In genomic region chr1:109493805-109494539, GRCh38 we compare ENCODE assay signal across 8 cellular contexts. TPM values are rescaled to one million over a fixed set of nuclear protein-coding genes. Genes with fewer than 3 reads are reported as not detected.
DNase-seq lines count a peak whose midpoint lies in the region; ATAC-seq and TF ChIP-seq lines count a peak whose summit lies in the region.

Gene CYB561D1, plus strand, starts transcription at chr1:109494094. Its CDS starts 46 bp downstream, at chr1:109494140.

- H4K12ac ChIP-seq in trophoblast cell (ENCODE audit: low read depth, low read length): peak within 1 kb of the TSS; percentile 90

- H2BK12ac ChIP-seq in trophoblast cell (ENCODE audit: low read length): no peak within 1 kb of the TSS

- peak within 1 kb of the TSS; percentile 81 for H3K4me3 ChIP-seq in MM.1S (ENCODE audit: low read length)
- peak within 1 kb of the TSS; percentile 99 for H3K4me3 ChIP-seq in trophoblast cell (ENCODE audit: low read depth, low read length)
- H3K4me3 ChIP-seq in transverse colon: peak within 1 kb of the TSS; percentile 60 to 95 (median 68)

- peak within 1 kb of the TSS; percentile 96 for H3K18ac ChIP-seq in trophoblast cell (ENCODE audit: low read length)

- no peak for TF ChIP-seq EP300 in transverse colon (IDR thresholded peaks at IDR 0.05; ENCODE audit: low read depth)

- intact Hi-C loops in Right ventricle myocardium inferior (cut with DNase I) (loop anchor here (2.0 kb wide), 1 partner anchor 39 kb away; no protein-coding TSS in a partner anchor), transverse colon (cut with DNase I; ENCODE audit: low total_unique reads) (no loop called here)

- peak; percentile 81 for TF ChIP-seq POLR2A in transverse colon (IDR thresholded peaks at IDR 0.05)

- H3K4ac ChIP-seq in trophoblast cell (ENCODE audit: low read depth, low read length): peak within 1 kb of the TSS; percentile 64

- H3K27ac ChIP-seq in MM.1S (ENCODE audit: low read length) (peak within 1 kb of the TSS; percentile 33; the same call in 1 of the 2 replicates), trophoblast cell (ENCODE audit: low read depth, low read length) (peak within 1 kb of the TSS; percentile 84), transverse colon (peak within 1 kb of the TSS; percentile 81 to 90 (median 86))

- no peaks in the 10 kb centered on the region for H3K36me3 ChIP-seq in MM.1S (replicated peaks; ENCODE audit: insufficient read depth, low read length)
- peaks cover 21 to 28% of the 10 kb centered on the region in 2 experiments for H3K36me3 ChIP-seq in trophoblast cell (ENCODE audit: control insufficient read depth in 1 of 2, insufficient read depth in 2 of 2, low read length in 2 of 2)
- H3K36me3 ChIP-seq in transverse colon: no peaks in the 10 kb centered on the region

- POLR2A ChIA-PET in GM10248 (lab: Yijun Ruan, JAX): interaction anchor here (1.1 to 1.2 kb wide), 2 partner anchors 38 to 41 kb away, joined by 3 to 5 read pairs; no protein-coding TSS in a partner anchor

- H3K14ac ChIP-seq in trophoblast cell (ENCODE audit: low read length): peak within 1 kb of the TSS; percentile 95

- H2AFZ ChIP-seq in MM.1S (ENCODE audit: low read length): peak within 1 kb of the TSS; percentile 66
- H2AFZ ChIP-seq in trophoblast cell (ENCODE audit: insufficient read depth, low read length, poor library complexity): peak within 1 kb of the TSS; percentile 80

- H3K9me3 ChIP-seq in MM.1S (replicated peaks; ENCODE audit: insufficient read depth, low read length) (no peaks in the 10 kb centered on the region), trophoblast cell (ENCODE audit: insufficient read depth, low read depth, low read length) (no peaks in the 10 kb centered on the region), transverse colon (no peaks in the 10 kb centered on the region)

- no peaks in the 10 kb centered on the region for H3K36me3 Mint-ChIP-seq in activated naive CD8-positive, alpha-beta T cell

- no peaks in the 10 kb centered on the region for H3K9me3 Mint-ChIP-seq in activated naive CD8-positive, alpha-beta T cell (ENCODE audit: low read depth)

- no peaks in the 10 kb centered on the region for H3F3A ChIP-seq in MM.1S (ENCODE audit: insufficient read depth, low read length)

- peak within 1 kb of the TSS; percentile 87 for H2BK5ac ChIP-seq in trophoblast cell (ENCODE audit: low read depth, low read length, poor library complexity)

- WGBS in trophoblast cell (ENCODE audit: extremely low coverage, insufficient coverage, insufficient read length): no CpG with 5 or more reads among the region's 44 CpGs
- WGBS in transverse colon (ENCODE audit: low coverage in 1 of 2), 2 donors: 0% methylated on average over 42 of the region's 44 CpGs; no CpG with 5 or more reads in 1 of the 2 donors

- TF ChIP-seq CTCF in GM10248 (IDR thresholded peaks at IDR 0.05; ENCODE audit: control extremely low read depth, extremely low read depth, low read depth, missing control alignments) (peak; percentile 74), MM.1S (IDR thresholded peaks at IDR 0.05; ENCODE audit: low read length) (peak; percentile 71), transverse colon (IDR thresholded peaks at IDR 0.05) (peak; percentile 87 to 97 (median 95))

- no peak within 1 kb of the TSS for H3K23ac ChIP-seq in trophoblast cell (ENCODE audit: low read length)

- ATAC-seq in SK-N-SH treated with all-trans-retinoic acid at 6 μM for 48 hours (peak; percentile 94), Right ventricle myocardium inferior (peak; percentile 93)

- H3K79me2 ChIP-seq in MM.1S (ENCODE audit: low read length): peaks cover 3% of the 10 kb centered on the region; the same call in 1 of the 2 replicates
- peaks cover 4% of the 10 kb centered on the region for H3K79me2 ChIP-seq in trophoblast cell (ENCODE audit: control insufficient read depth, insufficient read depth, low read length, poor library complexity)

- peaks cover 3% of the 10 kb centered on the region for H3K79me1 ChIP-seq in trophoblast cell (ENCODE audit: low read length)

- peak within 1 kb of the TSS; percentile 44 for H2AK5ac ChIP-seq in trophoblast cell (ENCODE audit: low read length)

- peak; percentile 94 for DNase-seq in GM10248 (ENCODE audit: extremely low spot score)
- DNase-seq in HCEC 1CT: peak; percentile 78
- peak; percentile 74 for DNase-seq in MM.1S
- peak; percentile 94 for DNase-seq in Right ventricle myocardium inferior (ENCODE audit: missing footprints)
- DNase-seq in trophoblast cell: peak; percentile 92 to 96
- DNase-seq in transverse colon: peak; percentile 90

- H3K4me3 Mint-ChIP-seq in activated naive CD8-positive, alpha-beta T cell: peak within 1 kb of the TSS; percentile 95

- peak within 1 kb of the TSS; percentile 39; the same call in 1 of the 2 replicates for H3K9ac ChIP-seq in MM.1S (ENCODE audit: low read length)
- peak within 1 kb of the TSS; percentile 89 for H3K9ac ChIP-seq in trophoblast cell (ENCODE audit: low read length)

- peak within 1 kb of the TSS; percentile 68 for H2BK120ac ChIP-seq in trophoblast cell (ENCODE audit: insufficient read depth, low read length, poor library complexity)

- peak within 1 kb of the TSS; percentile 87 for H3K27ac Mint-ChIP-seq in activated naive CD8-positive, alpha-beta T cell

- CTCF ChIA-PET in GM10248 (lab: Yijun Ruan, JAX): interaction anchor here (0.6 to 43.8 kb wide), 27 partner anchors 10 to 526 kb away, joined by 3 to 1898 read pairs (median 4); partner anchors contain the start of genes AMIGO1, ATXN7L2, GPR61 and GSTM4

- no peaks in the 10 kb centered on the region for H3K27me3 ChIP-seq in MM.1S (replicated peaks; ENCODE audit: insufficient read depth, low read length)
- H3K27me3 ChIP-seq in trophoblast cell (ENCODE audit: insufficient read depth, low read length): no peaks in the 10 kb centered on the region
- H3K27me3 ChIP-seq in transverse colon: no peaks in the 10 kb centered on the region

- no peaks in the 10 kb centered on the region for H3K27me3 Mint-ChIP-seq in activated naive CD8-positive, alpha-beta T cell

- H4K20me1 ChIP-seq in MM.1S (ENCODE audit: insufficient read depth, low read length): no peaks in the 10 kb centered on the region

- H4K91ac ChIP-seq in trophoblast cell (ENCODE audit: low read depth, low read length): peak within 1 kb of the TSS; percentile 93

- H3K9me2 ChIP-seq in MM.1S (replicated peaks; ENCODE audit: insufficient read depth, low read length): no peaks in the 10 kb centered on the region

- H3K4me1 ChIP-seq in MM.1S (ENCODE audit: low read length) (0 out of 2 replicates have a peak, but pooled peaks cover 2% of the 10 kb centered on the region), trophoblast cell (ENCODE audit: control insufficient read depth in 1 of 2, insufficient read depth in 2 of 2, low read length in 2 of 2) (peaks cover under 1 to 3% of the 10 kb centered on the region in 2 experiments), transverse colon (peaks cover 7 to 24% (median 19%) of the 10 kb centered on the region in 4 donors)

- H3K4me1 Mint-ChIP-seq in activated naive CD8-positive, alpha-beta T cell (ENCODE audit: low read depth): peaks cover 59% of the 10 kb centered on the region

- in situ Hi-C loops in transverse colon (cut with MboI; ENCODE audit: low pct_ligation_motif_present in 1 of 4, low pct_unique_long_range_greater_than_20kb in 1 of 4, low sequenced_read_pairs in 3 of 4): no loop called here

- H3K4me2 ChIP-seq in MM.1S (ENCODE audit: low read depth, low read length) (peak within 1 kb of the TSS; percentile 52; the same call in 1 of the 2 replicates), trophoblast cell (ENCODE audit: low read length) (peak within 1 kb of the TSS; percentile 83)

- H4K8ac ChIP-seq in trophoblast cell (ENCODE audit: low read depth, low read length): peak within 1 kb of the TSS; percentile 97

TF ChIP-seq in SK-N-SH treated with all-trans-retinoic acid at 6 μM for 48 hours, 23 proteins besides CTCF, POLR2A, EP300 and RAD21:
- TF ChIP-seq OSR1 (CRISPR knock-in tag; IDR thresholded peaks at IDR 0.05) (no peak), POU6F1 (CRISPR knock-in tag; IDR thresholded peaks at IDR 0.05; ENCODE audit: borderline replicate concordance, low read depth) (no peak), ZFP30 (CRISPR knock-in tag; IDR thresholded peaks at IDR 0.05) (no peak), ZFP3 (CRISPR knock-in tag; IDR thresholded peaks at IDR 0.05) (no peak; the same call in 1 of the 2 replicates), ZNF565 (CRISPR knock-in tag; conservative IDR thresholded peaks at IDR 0.05; ENCODE audit: low read depth) (no peak), PATZ1 (CRISPR knock-in tag; IDR thresholded peaks at IDR 0.05; ENCODE audit: borderline replicate concordance) (no peak), ZNF8 (CRISPR knock-in tag; IDR thresholded peaks at IDR 0.05) (no peak), TCF4 (CRISPR knock-in tag; IDR thresholded peaks at IDR 0.05; ENCODE audit: borderline replicate concordance) (peak; percentile 30; the same call in 1 of the 2 replicates)

RNA-seq across cellular contexts. Expression of gene CYB561D1, which starts in this region (rescaled TPM):
- 5.8 TPM for total RNA-seq in Right ventricle myocardium inferior
- polyA plus RNA-seq in trophoblast cell (2013): 3.0 and 3.3 TPM in 2 replicates
- total RNA-seq in transverse colon: 10 to 100 TPM; 10.5 to 37.4 (median 17.3) TPM

Comparison
In these comparisons a context has a peak if more than half of its experiments do, and no peak if none do; other contexts are left out.
1. Peak in every context shown above with its lines: DNase-seq, ATAC-seq, H3K4me3 ChIP-seq and H3K27ac ChIP-seq.
2. H3K27ac ChIP-seq: peak in every context shown above with its lines; median percentile 86 in transverse colon; 84 in trophoblast cell; 33 in MM.1S.